1 cellular context compared by ENCODE assay signal in the genomic region with DNA sequence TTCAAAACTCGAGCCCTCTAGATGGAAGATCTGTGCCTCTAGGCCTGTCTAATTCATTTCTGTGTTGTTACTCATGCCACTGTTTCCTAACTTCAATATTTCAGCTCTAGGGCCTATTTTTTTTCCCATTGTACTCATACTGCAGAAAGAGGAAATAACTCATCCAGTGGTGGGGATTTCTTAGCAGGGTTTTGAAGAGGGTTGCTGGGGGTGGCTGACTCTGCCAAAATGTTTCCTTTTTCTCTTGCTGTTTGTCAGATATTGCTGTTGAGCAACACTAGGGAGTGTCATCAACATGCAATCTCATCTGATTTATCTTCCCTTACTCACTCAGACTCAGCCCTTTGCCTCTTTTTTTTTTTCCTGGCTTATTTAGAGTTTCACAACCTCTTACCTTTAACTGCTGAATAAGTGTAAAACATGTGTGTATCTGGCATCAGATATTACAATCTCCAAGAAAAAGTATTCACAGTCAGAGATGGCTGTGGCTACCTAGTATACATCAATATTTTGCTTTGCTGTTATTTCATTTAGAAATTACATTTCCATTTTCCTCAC.
A peak's percentile ranks its signal among the peaks of the same experiment; 100 is the strongest.
TF ChIP-seq lines count a peak whose summit lies in the region.

No MANE protein-coding gene starts in this region.

TF ChIP-seq in K562, 482 proteins besides CTCF, POLR2A, EP300 and RAD21 (continued from another document and continues in another):
- TF ChIP-seq RFX1 (IDR thresholded peaks at IDR 0.05) (no peak), GABPB1 (CRISPR knock-in tag; IDR thresholded peaks at IDR 0.05) (no peak), EWSR1 (IDR thresholded peaks at IDR 0.05; ENCODE audit: borderline replicate concordance, low read depth, partially characterized antibody) (no peak), RBM25 (IDR thresholded peaks at IDR 0.05; ENCODE audit: low read depth, low read length, severe bottlenecking) (no peak), HDAC8 (tag; IDR thresholded peaks at IDR 0.05) (no peak), ZSCAN32 (CRISPR knock-in tag; IDR thresholded peaks at IDR 0.05) (no peak), HIVEP1 (CRISPR knock-in tag; IDR thresholded peaks at IDR 0.05) (no peak), PRMT5 (CRISPR knock-in tag; IDR thresholded peaks at IDR 0.05) (no peak), NCOA6 (IDR thresholded peaks at IDR 0.05) (no peak), ZNF165 (CRISPR knock-in tag; IDR thresholded peaks at IDR 0.05; ENCODE audit: borderline replicate concordance) (no peak), TEAD1 (CRISPR knock-in tag; IDR thresholded peaks at IDR 0.05) (no peak), RBBP5 (IDR thresholded peaks at IDR 0.05; ENCODE audit: borderline replicate concordance, insufficient read depth, low read length, poor library complexity, severe bottlenecking) (no peak), MCM7 (IDR thresholded peaks at IDR 0.05) (no peak), NCOR1 (IDR thresholded peaks at IDR 0.05) (no peak), FOXJ2 (tag; IDR thresholded peaks at IDR 0.05) (no peak), ZNF175 (CRISPR knock-in tag; IDR thresholded peaks at IDR 0.05; ENCODE audit: low read depth) (peak; percentile 37; the same call in 1 of the 2 replicates), CBX3 (IDR thresholded peaks at IDR 0.05; ENCODE audit: borderline replicate concordance in 1 of 2, low read length in 2 of 2) (no peak), CHD2 (IDR thresholded peaks at IDR 0.05; ENCODE audit: low read depth, low read length) (no peak), HSF4 (CRISPR knock-in tag; IDR thresholded peaks at IDR 0.05; ENCODE audit: borderline replicate concordance) (no peak), ZNF174 (CRISPR knock-in tag; IDR thresholded peaks at IDR 0.05) (no peak), MCM3 (IDR thresholded peaks at IDR 0.05) (no peak), CBFB (CRISPR knock-in tag; IDR thresholded peaks at IDR 0.05) (no peak), RFX5 (IDR thresholded peaks at IDR 0.05; ENCODE audit: low read depth, low read length) (no peak), PTBP1 (IDR thresholded peaks at IDR 0.05; ENCODE audit: low read depth, low read length) (no peak), FOXJ3 (CRISPR knock-in tag; IDR thresholded peaks at IDR 0.05) (no peak), ZNF507 (tag; conservative IDR thresholded peaks at IDR 0.05) (no peak), SMC3 (conservative IDR thresholded peaks at IDR 0.05; ENCODE audit: insufficient read depth, low read depth, low read length) (no peak), SMARCA4 (IDR thresholded peaks at IDR 0.05) (peak; percentile 59; the same call in 1 of the 2 replicates), NUFIP1 (IDR thresholded peaks at IDR 0.05; ENCODE audit: partially characterized antibody) (no peak), ZBTB8A (IDR thresholded peaks at IDR 0.05; ENCODE audit: partially characterized antibody) (no peak), FIP1L1 (IDR thresholded peaks at IDR 0.05; ENCODE audit: low read depth, low read length, poor library complexity, severe bottlenecking) (no peak)
- TF ChIP-seq, protein P1, sequence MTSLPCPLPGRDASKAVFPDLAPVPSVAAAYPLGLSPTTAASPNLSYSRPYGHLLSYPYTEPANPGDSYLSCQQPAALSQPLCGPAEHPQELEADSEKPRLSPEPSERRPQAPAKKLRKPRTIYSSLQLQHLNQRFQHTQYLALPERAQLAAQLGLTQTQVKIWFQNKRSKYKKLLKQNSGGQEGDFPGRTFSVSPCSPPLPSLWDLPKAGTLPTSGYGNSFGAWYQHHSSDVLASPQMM (CRISPR knock-in tag; IDR thresholded peaks at IDR 0.05) = no peak
- TF ChIP-seq, protein P2, sequence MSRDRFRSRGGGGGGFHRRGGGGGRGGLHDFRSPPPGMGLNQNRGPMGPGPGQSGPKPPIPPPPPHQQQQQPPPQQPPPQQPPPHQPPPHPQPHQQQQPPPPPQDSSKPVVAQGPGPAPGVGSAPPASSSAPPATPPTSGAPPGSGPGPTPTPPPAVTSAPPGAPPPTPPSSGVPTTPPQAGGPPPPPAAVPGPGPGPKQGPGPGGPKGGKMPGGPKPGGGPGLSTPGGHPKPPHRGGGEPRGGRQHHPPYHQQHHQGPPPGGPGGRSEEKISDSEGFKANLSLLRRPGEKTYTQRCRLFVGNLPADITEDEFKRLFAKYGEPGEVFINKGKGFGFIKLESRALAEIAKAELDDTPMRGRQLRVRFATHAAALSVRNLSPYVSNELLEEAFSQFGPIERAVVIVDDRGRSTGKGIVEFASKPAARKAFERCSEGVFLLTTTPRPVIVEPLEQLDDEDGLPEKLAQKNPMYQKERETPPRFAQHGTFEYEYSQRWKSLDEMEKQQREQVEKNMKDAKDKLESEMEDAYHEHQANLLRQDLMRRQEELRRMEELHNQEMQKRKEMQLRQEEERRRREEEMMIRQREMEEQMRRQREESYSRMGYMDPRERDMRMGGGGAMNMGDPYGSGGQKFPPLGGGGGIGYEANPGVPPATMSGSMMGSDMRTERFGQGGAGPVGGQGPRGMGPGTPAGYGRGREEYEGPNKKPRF (IDR thresholded peaks at IDR 0.05; ENCODE audit: low read depth, low read length) = no peak
- TF ChIP-seq, protein P3, sequence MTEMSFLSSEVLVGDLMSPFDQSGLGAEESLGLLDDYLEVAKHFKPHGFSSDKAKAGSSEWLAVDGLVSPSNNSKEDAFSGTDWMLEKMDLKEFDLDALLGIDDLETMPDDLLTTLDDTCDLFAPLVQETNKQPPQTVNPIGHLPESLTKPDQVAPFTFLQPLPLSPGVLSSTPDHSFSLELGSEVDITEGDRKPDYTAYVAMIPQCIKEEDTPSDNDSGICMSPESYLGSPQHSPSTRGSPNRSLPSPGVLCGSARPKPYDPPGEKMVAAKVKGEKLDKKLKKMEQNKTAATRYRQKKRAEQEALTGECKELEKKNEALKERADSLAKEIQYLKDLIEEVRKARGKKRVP (CRISPR knock-in tag; IDR thresholded peaks at IDR 0.05) = peak; percentile 17; the same call in 1 of the 2 replicates
- TF ChIP-seq, protein P4, sequence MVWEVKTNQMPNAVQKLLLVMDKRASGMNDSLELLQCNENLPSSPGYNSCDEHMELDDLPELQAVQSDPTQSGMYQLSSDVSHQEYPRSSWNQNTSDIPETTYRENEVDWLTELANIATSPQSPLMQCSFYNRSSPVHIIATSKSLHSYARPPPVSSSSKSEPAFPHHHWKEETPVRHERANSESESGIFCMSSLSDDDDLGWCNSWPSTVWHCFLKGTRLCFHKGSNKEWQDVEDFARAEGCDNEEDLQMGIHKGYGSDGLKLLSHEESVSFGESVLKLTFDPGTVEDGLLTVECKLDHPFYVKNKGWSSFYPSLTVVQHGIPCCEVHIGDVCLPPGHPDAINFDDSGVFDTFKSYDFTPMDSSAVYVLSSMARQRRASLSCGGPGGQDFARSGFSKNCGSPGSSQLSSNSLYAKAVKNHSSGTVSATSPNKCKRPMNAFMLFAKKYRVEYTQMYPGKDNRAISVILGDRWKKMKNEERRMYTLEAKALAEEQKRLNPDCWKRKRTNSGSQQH (CRISPR knock-in tag; IDR thresholded peaks at IDR 0.05) = no peak
- TF ChIP-seq, protein P5, sequence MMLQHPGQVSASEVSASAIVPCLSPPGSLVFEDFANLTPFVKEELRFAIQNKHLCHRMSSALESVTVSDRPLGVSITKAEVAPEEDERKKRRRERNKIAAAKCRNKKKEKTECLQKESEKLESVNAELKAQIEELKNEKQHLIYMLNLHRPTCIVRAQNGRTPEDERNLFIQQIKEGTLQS (IDR thresholded peaks at IDR 0.05) = no peak
- TF ChIP-seq, protein P5 (CRISPR knock-in tag; conservative IDR thresholded peaks at IDR 0.05) = no peak
- TF ChIP-seq, protein P6, sequence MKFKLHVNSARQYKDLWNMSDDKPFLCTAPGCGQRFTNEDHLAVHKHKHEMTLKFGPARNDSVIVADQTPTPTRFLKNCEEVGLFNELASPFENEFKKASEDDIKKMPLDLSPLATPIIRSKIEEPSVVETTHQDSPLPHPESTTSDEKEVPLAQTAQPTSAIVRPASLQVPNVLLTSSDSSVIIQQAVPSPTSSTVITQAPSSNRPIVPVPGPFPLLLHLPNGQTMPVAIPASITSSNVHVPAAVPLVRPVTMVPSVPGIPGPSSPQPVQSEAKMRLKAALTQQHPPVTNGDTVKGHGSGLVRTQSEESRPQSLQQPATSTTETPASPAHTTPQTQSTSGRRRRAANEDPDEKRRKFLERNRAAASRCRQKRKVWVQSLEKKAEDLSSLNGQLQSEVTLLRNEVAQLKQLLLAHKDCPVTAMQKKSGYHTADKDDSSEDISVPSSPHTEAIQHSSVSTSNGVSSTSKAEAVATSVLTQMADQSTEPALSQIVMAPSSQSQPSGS (CRISPR knock-in tag; IDR thresholded peaks at IDR 0.05) = no peak
- TF ChIP-seq, protein P7, sequence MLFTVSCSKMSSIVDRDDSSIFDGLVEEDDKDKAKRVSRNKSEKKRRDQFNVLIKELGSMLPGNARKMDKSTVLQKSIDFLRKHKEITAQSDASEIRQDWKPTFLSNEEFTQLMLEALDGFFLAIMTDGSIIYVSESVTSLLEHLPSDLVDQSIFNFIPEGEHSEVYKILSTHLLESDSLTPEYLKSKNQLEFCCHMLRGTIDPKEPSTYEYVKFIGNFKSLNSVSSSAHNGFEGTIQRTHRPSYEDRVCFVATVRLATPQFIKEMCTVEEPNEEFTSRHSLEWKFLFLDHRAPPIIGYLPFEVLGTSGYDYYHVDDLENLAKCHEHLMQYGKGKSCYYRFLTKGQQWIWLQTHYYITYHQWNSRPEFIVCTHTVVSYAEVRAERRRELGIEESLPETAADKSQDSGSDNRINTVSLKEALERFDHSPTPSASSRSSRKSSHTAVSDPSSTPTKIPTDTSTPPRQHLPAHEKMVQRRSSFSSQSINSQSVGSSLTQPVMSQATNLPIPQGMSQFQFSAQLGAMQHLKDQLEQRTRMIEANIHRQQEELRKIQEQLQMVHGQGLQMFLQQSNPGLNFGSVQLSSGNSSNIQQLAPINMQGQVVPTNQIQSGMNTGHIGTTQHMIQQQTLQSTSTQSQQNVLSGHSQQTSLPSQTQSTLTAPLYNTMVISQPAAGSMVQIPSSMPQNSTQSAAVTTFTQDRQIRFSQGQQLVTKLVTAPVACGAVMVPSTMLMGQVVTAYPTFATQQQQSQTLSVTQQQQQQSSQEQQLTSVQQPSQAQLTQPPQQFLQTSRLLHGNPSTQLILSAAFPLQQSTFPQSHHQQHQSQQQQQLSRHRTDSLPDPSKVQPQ (CRISPR knock-in tag; IDR thresholded peaks at IDR 0.05; ENCODE audit: borderline replicate concordance) = no peak
- TF ChIP-seq, protein P8, sequence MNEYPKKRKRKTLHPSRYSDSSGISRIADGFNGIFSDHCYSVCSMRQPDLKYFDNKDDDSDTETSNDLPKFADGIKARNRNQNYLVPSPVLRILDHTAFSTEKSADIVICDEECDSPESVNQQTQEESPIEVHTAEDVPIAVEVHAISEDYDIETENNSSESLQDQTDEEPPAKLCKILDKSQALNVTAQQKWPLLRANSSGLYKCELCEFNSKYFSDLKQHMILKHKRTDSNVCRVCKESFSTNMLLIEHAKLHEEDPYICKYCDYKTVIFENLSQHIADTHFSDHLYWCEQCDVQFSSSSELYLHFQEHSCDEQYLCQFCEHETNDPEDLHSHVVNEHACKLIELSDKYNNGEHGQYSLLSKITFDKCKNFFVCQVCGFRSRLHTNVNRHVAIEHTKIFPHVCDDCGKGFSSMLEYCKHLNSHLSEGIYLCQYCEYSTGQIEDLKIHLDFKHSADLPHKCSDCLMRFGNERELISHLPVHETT (CRISPR knock-in tag; conservative IDR thresholded peaks at IDR 0.05 in 1 of 2, IDR thresholded peaks at IDR 0.05 in 1 of 2) = peak in 1 of 2 experiments; percentile 55; a peak in 1 of 4 replicates
- TF ChIP-seq, protein P9, sequence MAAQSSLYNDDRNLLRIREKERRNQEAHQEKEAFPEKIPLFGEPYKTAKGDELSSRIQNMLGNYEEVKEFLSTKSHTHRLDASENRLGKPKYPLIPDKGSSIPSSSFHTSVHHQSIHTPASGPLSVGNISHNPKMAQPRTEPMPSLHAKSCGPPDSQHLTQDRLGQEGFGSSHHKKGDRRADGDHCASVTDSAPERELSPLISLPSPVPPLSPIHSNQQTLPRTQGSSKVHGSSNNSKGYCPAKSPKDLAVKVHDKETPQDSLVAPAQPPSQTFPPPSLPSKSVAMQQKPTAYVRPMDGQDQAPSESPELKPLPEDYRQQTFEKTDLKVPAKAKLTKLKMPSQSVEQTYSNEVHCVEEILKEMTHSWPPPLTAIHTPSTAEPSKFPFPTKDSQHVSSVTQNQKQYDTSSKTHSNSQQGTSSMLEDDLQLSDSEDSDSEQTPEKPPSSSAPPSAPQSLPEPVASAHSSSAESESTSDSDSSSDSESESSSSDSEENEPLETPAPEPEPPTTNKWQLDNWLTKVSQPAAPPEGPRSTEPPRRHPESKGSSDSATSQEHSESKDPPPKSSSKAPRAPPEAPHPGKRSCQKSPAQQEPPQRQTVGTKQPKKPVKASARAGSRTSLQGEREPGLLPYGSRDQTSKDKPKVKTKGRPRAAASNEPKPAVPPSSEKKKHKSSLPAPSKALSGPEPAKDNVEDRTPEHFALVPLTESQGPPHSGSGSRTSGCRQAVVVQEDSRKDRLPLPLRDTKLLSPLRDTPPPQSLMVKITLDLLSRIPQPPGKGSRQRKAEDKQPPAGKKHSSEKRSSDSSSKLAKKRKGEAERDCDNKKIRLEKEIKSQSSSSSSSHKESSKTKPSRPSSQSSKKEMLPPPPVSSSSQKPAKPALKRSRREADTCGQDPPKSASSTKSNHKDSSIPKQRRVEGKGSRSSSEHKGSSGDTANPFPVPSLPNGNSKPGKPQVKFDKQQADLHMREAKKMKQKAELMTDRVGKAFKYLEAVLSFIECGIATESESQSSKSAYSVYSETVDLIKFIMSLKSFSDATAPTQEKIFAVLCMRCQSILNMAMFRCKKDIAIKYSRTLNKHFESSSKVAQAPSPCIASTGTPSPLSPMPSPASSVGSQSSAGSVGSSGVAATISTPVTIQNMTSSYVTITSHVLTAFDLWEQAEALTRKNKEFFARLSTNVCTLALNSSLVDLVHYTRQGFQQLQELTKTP (IDR thresholded peaks at IDR 0.05; ENCODE audit: low read depth in 1 of 2, partially characterized antibody in 2 of 2) = no peak
- TF ChIP-seq, protein P10, sequence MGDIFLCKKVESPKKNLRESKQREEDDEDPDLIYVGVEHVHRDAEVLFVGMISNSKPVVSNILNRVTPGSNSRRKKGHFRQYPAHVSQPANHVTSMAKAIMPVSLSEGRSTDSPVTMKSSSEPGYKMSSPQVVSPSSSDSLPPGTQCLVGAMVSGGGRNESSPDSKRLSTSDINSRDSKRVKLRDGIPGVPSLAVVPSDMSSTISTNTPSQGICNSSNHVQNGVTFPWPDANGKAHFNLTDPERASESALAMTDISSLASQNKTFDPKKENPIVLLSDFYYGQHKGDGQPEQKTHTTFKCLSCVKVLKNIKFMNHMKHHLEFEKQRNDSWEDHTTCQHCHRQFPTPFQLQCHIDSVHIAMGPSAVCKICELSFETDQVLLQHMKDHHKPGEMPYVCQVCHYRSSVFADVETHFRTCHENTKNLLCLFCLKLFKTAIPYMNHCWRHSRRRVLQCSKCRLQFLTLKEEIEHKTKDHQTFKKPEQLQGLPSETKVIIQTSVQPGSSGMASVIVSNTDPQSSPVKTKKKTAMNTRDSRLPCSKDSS (IDR thresholded peaks at IDR 0.05; ENCODE audit: low read depth, partially characterized antibody) = no peak
- TF ChIP-seq, protein P11, sequence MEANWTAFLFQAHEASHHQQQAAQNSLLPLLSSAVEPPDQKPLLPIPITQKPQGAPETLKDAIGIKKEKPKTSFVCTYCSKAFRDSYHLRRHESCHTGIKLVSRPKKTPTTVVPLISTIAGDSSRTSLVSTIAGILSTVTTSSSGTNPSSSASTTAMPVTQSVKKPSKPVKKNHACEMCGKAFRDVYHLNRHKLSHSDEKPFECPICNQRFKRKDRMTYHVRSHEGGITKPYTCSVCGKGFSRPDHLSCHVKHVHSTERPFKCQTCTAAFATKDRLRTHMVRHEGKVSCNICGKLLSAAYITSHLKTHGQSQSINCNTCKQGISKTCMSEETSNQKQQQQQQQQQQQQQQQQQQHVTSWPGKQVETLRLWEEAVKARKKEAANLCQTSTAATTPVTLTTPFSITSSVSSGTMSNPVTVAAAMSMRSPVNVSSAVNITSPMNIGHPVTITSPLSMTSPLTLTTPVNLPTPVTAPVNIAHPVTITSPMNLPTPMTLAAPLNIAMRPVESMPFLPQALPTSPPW (CRISPR knock-in tag; IDR thresholded peaks at IDR 0.05) = peak; percentile 55; the same call in 1 of the 2 replicates
